Comparison of ENCODE assay signal across 20 cellular contexts in the genomic region with DNA sequence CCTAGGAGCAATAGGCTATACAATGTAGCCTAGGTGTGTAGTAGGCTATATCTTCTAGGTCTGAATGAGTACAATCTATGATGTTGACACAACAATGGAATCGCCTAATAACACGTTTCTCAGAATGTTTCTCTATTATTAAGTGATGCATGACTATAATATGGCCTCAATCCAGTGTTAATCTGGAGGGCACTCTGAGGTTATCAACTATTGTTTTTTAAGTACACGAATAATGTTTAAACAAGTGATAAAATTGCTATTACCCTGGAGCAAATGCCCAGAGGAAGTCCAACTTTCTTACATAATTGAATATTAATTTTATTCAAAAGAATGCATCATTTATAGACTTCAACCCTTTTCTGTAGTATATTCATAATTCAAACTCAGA.
"Had no signal": no experiment of that assay in that cellular context is flagged by ENCODE, and none has a peak within 500 bp of the region (broad histone marks: within the 10 kb centered on the region; RNA-seq: fewer than 3 reads in every experiment).

No MANE protein-coding gene starts in this region.

- ATAC-seq: activated CD8-positive, alpha-beta T cell treated with anti-CD3 and anti-CD28 coated beads, Interleukin-2, amount 10 ng/mL, durations not matched to agents 7 days and 5 days had no signal

- H3K4me3 ChIP-seq: ascending aorta, cardiac muscle cell, SJSA1 had no signal

- H3K4me1 ChIP-seq: ascending aorta, SJSA1 had no signal

- H3K9me3 ChIP-seq: ascending aorta, SK-N-SH had no signal

- FAIRE-seq: TTC549 had no signal

- H3K27me3 ChIP-seq: ascending aorta, cardiac muscle cell, SJSA1 had no signal

- H3K27ac ChIP-seq: ascending aorta, cardiac muscle cell, SJSA1 had no signal

- H3K36me3 ChIP-seq: ascending aorta, cardiac muscle cell, SJSA1 had no signal

- DNase-seq: activated CD4-positive, alpha-beta T cell treated with anti-CD3 and anti-CD28 coated beads, Interleukin-2, amount 10 ng/mL, durations not matched to agents 24 days and 14 days; activated CD4-positive, alpha-beta T cell treated with anti-CD3 and anti-CD28 coated beads, Interleukin-2, amount 50 U/mL, for 48 hours; activated CD8-positive, alpha-beta T cell treated with anti-CD3 and anti-CD28 coated beads, Interleukin-2, amount 10 ng/mL, durations not matched to agents 7 days and 5 days; activated gamma-delta T cell; activated naive CD4-positive, alpha-beta T cell treated with Interleukin-2 at 50 U/mL for 16 hours; activated naive CD8-positive, alpha-beta T cell treated with anti-CD3 and anti-CD28 coated beads, Interleukin-2, amount 10 ng/mL, durations not matched to agents 7 days and 5 days; activated T-cell treated with anti-CD3 and anti-CD28 coated beads, Interleukin-2, amount 50 U/mL, for 24 hours; amygdala; NCI-H1092 treated with DMSO at 0.1 percent for 48 hours; NCI-H1694; NCI-H1930; NCI-H2081 treated with DMSO at 0.1 percent for 48 hours; NCI-H345; NCI-H524 treated with DMSO at 0.1 percent for 48 hours; SHP77 treated with DMSO at 0.1 percent for 48 hours; SK-N-SH had no signal
